ENCODE assay signal across 12 cellular contexts in the genomic region with DNA sequence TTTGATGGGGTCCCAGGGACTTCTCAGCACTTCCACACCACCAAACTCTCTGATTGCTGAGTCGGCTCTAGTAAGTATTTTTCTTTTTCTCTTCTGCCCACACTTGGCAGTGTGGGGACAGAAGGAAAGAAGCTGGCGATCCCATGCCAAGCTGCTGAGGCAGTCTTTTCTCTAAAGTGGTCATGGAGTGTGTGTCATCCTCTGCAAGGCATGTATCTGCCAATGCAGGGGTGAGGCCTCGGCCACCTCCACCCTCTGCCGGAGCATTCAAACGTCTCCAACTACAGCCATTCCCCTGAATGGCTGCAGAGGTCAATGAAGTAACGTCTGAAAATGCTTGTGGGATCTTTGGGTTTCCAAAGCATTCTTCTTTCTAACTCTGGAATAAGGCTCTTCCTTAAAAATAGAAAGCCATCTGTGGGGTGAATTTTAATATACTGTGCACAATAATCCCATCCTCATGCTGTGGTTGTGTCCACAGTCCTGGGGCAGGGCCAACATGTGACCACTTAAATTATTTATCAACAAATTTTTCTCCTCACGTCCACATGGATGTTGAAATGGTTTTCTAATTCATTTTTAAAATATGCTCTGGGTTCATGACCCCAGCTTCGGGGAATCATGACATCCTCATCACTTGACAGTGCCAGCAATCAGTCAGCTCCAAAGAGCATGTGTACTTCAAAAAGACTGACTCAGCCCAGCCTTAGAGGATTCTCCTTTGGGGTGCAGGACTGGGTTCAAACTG.
A peak's percentile ranks its signal among the peaks of the same experiment; 100 is the strongest.
DNase-seq lines count a peak whose midpoint lies in the region; ATAC-seq and TF ChIP-seq lines count a peak whose summit lies in the region.
"Had no signal": no experiment of that assay in that cellular context is flagged by ENCODE, and none has a peak within 500 bp of the region (broad histone marks: within the 10 kb centered on the region; RNA-seq: fewer than 3 reads in every experiment).

No MANE protein-coding gene starts in this region.

- TF ChIP-seq CTCF in activated CD8-positive, alpha-beta T cell treated with anti-CD3 and anti-CD28 coated beads for 36 hours (IDR thresholded peaks at IDR 0.05) = no peak

- no peak overlapping the region for H3K9ac ChIP-seq in subcutaneous abdominal adipose tissue (ENCODE audit: low read length in 5 of 5)

- H3K27me3 ChIP-seq in subcutaneous abdominal adipose tissue (ENCODE audit: control insufficient read depth in 5 of 5, insufficient read depth in 4 of 5, low read length in 5 of 5) = peaks cover 0 to 2% (median 0%) of the 10 kb centered on the region in 5 donors

- peak overlapping the region; percentile 8 for H3K27ac Mint-ChIP-seq in T-helper 2 cell treated with Interferon-gamma antibody and Interleukin-4, amounts not matched to agents 5 μg/mL and 100 μg/mL, for 36 hours
- no peak overlapping the region for H3K27ac Mint-ChIP-seq in activated CD8-positive, alpha-beta T cell treated with anti-CD3 and anti-CD28 coated beads for 36 hours

- H3K27me3 Mint-ChIP-seq in T-helper 2 cell treated with Interferon-gamma antibody and Interleukin-4, amounts not matched to agents 5 μg/mL and 100 μg/mL, for 36 hours (ENCODE audit: low read depth) = no peaks in the 10 kb centered on the region
- peaks cover 1% of the 10 kb centered on the region for H3K27me3 Mint-ChIP-seq in activated CD8-positive, alpha-beta T cell treated with anti-CD3 and anti-CD28 coated beads for 36 hours
- no peaks in the 10 kb centered on the region for H3K27me3 Mint-ChIP-seq in activated T-cell treated with anti-CD3 and anti-CD28 coated beads, Interleukin-2, amount 50 U/mL, for 4 hours (ENCODE audit: low read depth)

- peaks cover 0 to 24% (median 14%) of the 10 kb centered on the region in 5 donors for H3K4me1 ChIP-seq in subcutaneous abdominal adipose tissue (ENCODE audit: control insufficient read depth in 5 of 5, insufficient read depth in 5 of 5, low read length in 5 of 5)

- H3K27ac ChIP-seq in subcutaneous abdominal adipose tissue (ENCODE audit: low read depth, low read length) = peak overlapping the region; percentile 3
- H3K27ac ChIP-seq: 22Rv1, thoracic aorta had no signal

- CTCF ChIA-PET in activated CD8-positive, alpha-beta T cell treated with anti-CD3 and anti-CD28 coated beads for 36 hours (lab: Charles Lee) = interaction anchor here (1.0 to 1.2 kb wide), 4 partner anchors 14 to 26 kb away, joined by 3 to 4 read pairs (median 3); no protein-coding TSS in a partner anchor

- H3K36me3 ChIP-seq in subcutaneous abdominal adipose tissue (ENCODE audit: control insufficient read depth in 5 of 5, insufficient read depth in 5 of 5, low read length in 5 of 5) = no peaks in the 10 kb centered on the region
- H3K36me3 ChIP-seq: thoracic aorta had no signal

- POLR2A ChIA-PET in activated CD8-positive, alpha-beta T cell treated with anti-CD3 and anti-CD28 coated beads for 36 hours (lab: Charles Lee) = interaction anchor here (1.0 kb wide), 2 partner anchors 10 kb away, joined by 4 to 5 read pairs; no protein-coding TSS in a partner anchor

- DNase-seq in T-helper 2 cell treated with Interferon-gamma antibody and Interleukin-4, amounts not matched to agents 5 μg/mL and 100 μg/mL, for 36 hours (ENCODE audit: low spot score) = no peak
- DNase-seq in T-helper 2 cell (no peak), amniotic stem cell (lab: John Stamatoyannopoulos, UW) (peak; percentile 60), hepatic stellate cell (ENCODE audit: low spot score) (peak; percentile 88)
- no peak for DNase-seq in activated CD8-positive, alpha-beta T cell treated with anti-CD3 and anti-CD28 coated beads for 36 hours
- no peak for DNase-seq in activated T-cell treated with anti-CD3 and anti-CD28 coated beads, Interleukin-2, amount 50 U/mL, for 4 hours
- DNase-seq: activated naive CD4-positive, alpha-beta T cell treated with anti-CD3 and anti-CD28 coated beads for 36 hours; NCI-H1694 had no signal

- peak overlapping the region in 1 of 5 donors; percentile 15 for H3K4me3 ChIP-seq in subcutaneous abdominal adipose tissue (ENCODE audit: low read depth in 1 of 5, low read length in 5 of 5)
- H3K4me3 ChIP-seq: thoracic aorta had no signal

- intact Hi-C loops in activated CD8-positive, alpha-beta T cell treated with anti-CD3 and anti-CD28 coated beads for 36 hours (cut with micrococcal nuclease) = no loop called here

- no peak for ATAC-seq in HG03457 (IDR thresholded peaks at IDR 0.05; ENCODE audit: unreplicated experiment)
- ATAC-seq in activated CD8-positive, alpha-beta T cell treated with anti-CD3 and anti-CD28 coated beads for 36 hours = no peak
- no peak for ATAC-seq in activated T-cell treated with anti-CD3 and anti-CD28 coated beads, Interleukin-2, amount 50 U/mL, for 4 hours

- H3K9me3 Mint-ChIP-seq in T-helper 2 cell treated with Interferon-gamma antibody and Interleukin-4, amounts not matched to agents 5 μg/mL and 100 μg/mL, for 36 hours = peaks cover 4% of the 10 kb centered on the region
- no peaks in the 10 kb centered on the region for H3K9me3 Mint-ChIP-seq in activated CD8-positive, alpha-beta T cell treated with anti-CD3 and anti-CD28 coated beads for 36 hours
- no peaks in the 10 kb centered on the region for H3K9me3 Mint-ChIP-seq in activated T-cell treated with anti-CD3 and anti-CD28 coated beads, Interleukin-2, amount 50 U/mL, for 4 hours
- H3K9me3 Mint-ChIP-seq: activated naive CD4-positive, alpha-beta T cell treated with anti-CD3 and anti-CD28 coated beads for 36 hours had no signal

- H3K36me3 Mint-ChIP-seq in T-helper 2 cell treated with Interferon-gamma antibody and Interleukin-4, amounts not matched to agents 5 μg/mL and 100 μg/mL, for 36 hours (ENCODE audit: low read depth) = peaks cover 1% of the 10 kb centered on the region
- H3K36me3 Mint-ChIP-seq in activated CD8-positive, alpha-beta T cell treated with anti-CD3 and anti-CD28 coated beads for 36 hours (ENCODE audit: low read depth) = peaks cover 4% of the 10 kb centered on the region
- peaks cover 1% of the 10 kb centered on the region for H3K36me3 Mint-ChIP-seq in activated T-cell treated with anti-CD3 and anti-CD28 coated beads, Interleukin-2, amount 50 U/mL, for 4 hours (ENCODE audit: insufficient read depth)

- H3K4me3 Mint-ChIP-seq in T-helper 2 cell treated with Interferon-gamma antibody and Interleukin-4, amounts not matched to agents 5 μg/mL and 100 μg/mL, for 36 hours = no peak overlapping the region
- H3K4me3 Mint-ChIP-seq in activated CD8-positive, alpha-beta T cell treated with anti-CD3 and anti-CD28 coated beads for 36 hours = no peak overlapping the region
- H3K4me3 Mint-ChIP-seq in activated T-cell treated with anti-CD3 and anti-CD28 coated beads, Interleukin-2, amount 50 U/mL, for 4 hours = no peak overlapping the region
- H3K4me3 Mint-ChIP-seq: activated naive CD4-positive, alpha-beta T cell treated with anti-CD3 and anti-CD28 coated beads for 36 hours had no signal

- H3K4me1 Mint-ChIP-seq in T-helper 2 cell treated with Interferon-gamma antibody and Interleukin-4, amounts not matched to agents 5 μg/mL and 100 μg/mL, for 36 hours (ENCODE audit: low read depth) = peaks cover 52% of the 10 kb centered on the region
- peaks cover 61% of the 10 kb centered on the region for H3K4me1 Mint-ChIP-seq in activated CD8-positive, alpha-beta T cell treated with anti-CD3 and anti-CD28 coated beads for 36 hours (ENCODE audit: low read depth)
- peaks cover 86% of the 10 kb centered on the region for H3K4me1 Mint-ChIP-seq in activated T-cell treated with anti-CD3 and anti-CD28 coated beads, Interleukin-2, amount 50 U/mL, for 4 hours (ENCODE audit: low read depth)

- H3K9me3 ChIP-seq in subcutaneous abdominal adipose tissue (ENCODE audit: control insufficient read depth in 5 of 5, low read length in 5 of 5) = no peaks in the 10 kb centered on the region
- H3K9me3 ChIP-seq: thoracic aorta had no signal

Comparison
In these comparisons a context has a peak if more than half of its experiments do, and no peak if none do; other contexts are left out.
1. DNase-seq: peak in amniotic stem cell (single experiment) and hepatic stellate cell (single experiment); none in T-helper 2 cell treated with Interferon-gamma antibody and Interleukin-4, amounts not matched to agents 5 μg/mL and 100 μg/mL, for 36 hours (single experiment), T-helper 2 cell (0 of 5), activated CD8-positive, alpha-beta T cell treated with anti-CD3 and anti-CD28 coated beads for 36 hours (single experiment) and activated T-cell treated with anti-CD3 and anti-CD28 coated beads, Interleukin-2, amount 50 U/mL, for 4 hours (single experiment).